9 cellular contexts compared by ENCODE assay signal in genomic region chr1:170126691-170127090, GRCh38. TPM values are rescaled to one million over a fixed set of nuclear protein-coding genes. Genes with fewer than 3 reads are reported as not detected.
DNase-seq lines count a peak whose midpoint lies in the region; ATAC-seq, FAIRE-seq and TF ChIP-seq lines count a peak whose summit lies in the region.
"Had no signal": no experiment of that assay in that cellular context is flagged by ENCODE, and none has a peak within 500 bp of the region (broad histone marks: within the 10 kb centered on the region; RNA-seq: fewer than 3 reads in every experiment).

No MANE protein-coding gene starts in this region.

- peaks cover 14% of the 10 kb centered on the region for H3K4me1 Mint-ChIP-seq in mesothelial cell of epicardium
- no peaks in the 10 kb centered on the region for H3K4me1 Mint-ChIP-seq in activated T-cell treated with anti-CD3 and anti-CD28 coated beads, Interleukin-2, amount 50 U/mL, for 24 hours (ENCODE audit: low read depth)
- H3K4me1 Mint-ChIP-seq in activated CD8-positive, alpha-beta memory T cell treated with anti-CD3 and anti-CD28 coated beads, Interleukin-2, amount 10 ng/mL, durations not matched to agents 7 days and 5 days = no peaks in the 10 kb centered on the region

- CTCF ChIA-PET in activated CD8-positive, alpha-beta memory T cell treated with anti-CD3 and anti-CD28 coated beads, Interleukin-2, amount 10 ng/mL, durations not matched to agents 7 days and 5 days (lab: Charles Lee) = interaction anchor here (0.5 kb wide), 1 partner anchor 161 kb away, joined by 3 read pairs; no protein-coding TSS in a partner anchor

- peak overlapping the region; percentile 2 for H3K27ac Mint-ChIP-seq in mesothelial cell of epicardium
- H3K27ac Mint-ChIP-seq in activated T-cell treated with anti-CD3 and anti-CD28 coated beads, Interleukin-2, amount 50 U/mL, for 24 hours = no peak overlapping the region
- H3K27ac Mint-ChIP-seq in activated CD8-positive, alpha-beta memory T cell treated with anti-CD3 and anti-CD28 coated beads, Interleukin-2, amount 10 ng/mL, durations not matched to agents 7 days and 5 days = no peak overlapping the region
- H3K27ac Mint-ChIP-seq: T-helper 1 cell treated with Interleukin-12 subunit alpha and Interleukin-12 subunit beta and Interleukin-4 antibody, amounts not matched to agents 30 μg/mL and 1 μg/mL, for 36 hours had no signal

- no peak overlapping the region for H3K4me3 ChIP-seq in HFF-Myc (replicated peaks; ENCODE audit: low read depth, low read length)

- H3K9me3 Mint-ChIP-seq in mesothelial cell of epicardium = peaks cover 7% of the 10 kb centered on the region
- H3K9me3 Mint-ChIP-seq in activated T-cell treated with anti-CD3 and anti-CD28 coated beads, Interleukin-2, amount 50 U/mL, for 24 hours = peaks cover 6% of the 10 kb centered on the region
- peaks cover 2% of the 10 kb centered on the region for H3K9me3 Mint-ChIP-seq in activated CD8-positive, alpha-beta memory T cell treated with anti-CD3 and anti-CD28 coated beads, Interleukin-2, amount 10 ng/mL, durations not matched to agents 7 days and 5 days (ENCODE audit: low read depth)

- intact Hi-C loops in Right ventricle myocardium superior (cut with DNase I) = no loop called here

- H3K36me3 Mint-ChIP-seq in mesothelial cell of epicardium = no peaks in the 10 kb centered on the region
- H3K36me3 Mint-ChIP-seq in activated T-cell treated with anti-CD3 and anti-CD28 coated beads, Interleukin-2, amount 50 U/mL, for 24 hours (ENCODE audit: low read depth) = no peaks in the 10 kb centered on the region
- no peaks in the 10 kb centered on the region for H3K36me3 Mint-ChIP-seq in activated CD8-positive, alpha-beta memory T cell treated with anti-CD3 and anti-CD28 coated beads, Interleukin-2, amount 10 ng/mL, durations not matched to agents 7 days and 5 days

- no peaks in the 10 kb centered on the region for H3K27me3 Mint-ChIP-seq in mesothelial cell of epicardium (ENCODE audit: low read depth)
- no peaks in the 10 kb centered on the region for H3K27me3 Mint-ChIP-seq in activated T-cell treated with anti-CD3 and anti-CD28 coated beads, Interleukin-2, amount 50 U/mL, for 24 hours
- H3K27me3 Mint-ChIP-seq in activated CD8-positive, alpha-beta memory T cell treated with anti-CD3 and anti-CD28 coated beads, Interleukin-2, amount 10 ng/mL, durations not matched to agents 7 days and 5 days = peaks cover 8% of the 10 kb centered on the region

- peak; percentile 94 for ATAC-seq in GM18519 (IDR thresholded peaks at IDR 0.05; ENCODE audit: low FRiP score, unreplicated experiment)
- no peak for ATAC-seq in Right ventricle myocardium superior (ENCODE audit: poor library complexity)
- no peak for ATAC-seq in activated CD8-positive, alpha-beta memory T cell treated with anti-CD3 and anti-CD28 coated beads, Interleukin-2, amount 10 ng/mL, durations not matched to agents 7 days and 5 days

- TF ChIP-seq CTCF in HFF-Myc (IDR thresholded peaks at IDR 0.05; ENCODE audit: low read depth, low read length, missing control alignments) = no peak
- TF ChIP-seq CTCF in mesothelial cell of epicardium (IDR thresholded peaks at IDR 0.05; ENCODE audit: unreplicated experiment) = no peak

- DNase-seq in HFF-Myc (ENCODE audit: extremely low read depth, low read depth) (peak; percentile 27), RCC 7860 (ENCODE audit: low spot score) (peak; percentile 90), mesothelial cell of epicardium (ENCODE audit: low spot score in 2 of 2, unreplicated experiment in 2 of 2) (no peak), SK-N-DZ (ENCODE audit: low spot score) (no peak), Right ventricle myocardium superior (no peak)
- no peak for DNase-seq in activated T-cell treated with anti-CD3 and anti-CD28 coated beads, Interleukin-2, amount 50 U/mL, for 24 hours
- no peak for DNase-seq in activated CD8-positive, alpha-beta memory T cell treated with anti-CD3 and anti-CD28 coated beads, Interleukin-2, amount 10 ng/mL, durations not matched to agents 7 days and 5 days

- H3K4me3 Mint-ChIP-seq in mesothelial cell of epicardium = no peak overlapping the region
- H3K4me3 Mint-ChIP-seq in activated T-cell treated with anti-CD3 and anti-CD28 coated beads, Interleukin-2, amount 50 U/mL, for 24 hours = no peak overlapping the region
- H3K4me3 Mint-ChIP-seq in activated CD8-positive, alpha-beta memory T cell treated with anti-CD3 and anti-CD28 coated beads, Interleukin-2, amount 10 ng/mL, durations not matched to agents 7 days and 5 days = no peak overlapping the region
- H3K4me3 Mint-ChIP-seq: T-helper 1 cell treated with Interleukin-12 subunit alpha and Interleukin-12 subunit beta and Interleukin-4 antibody, amounts not matched to agents 30 μg/mL and 1 μg/mL, for 36 hours had no signal

- peak; percentile 64 for FAIRE-seq in RCC 7860 (lab: Jason Lieb, UNC)

RNA-seq across cellular contexts. Expression of gene NTMT2, which starts 19.1 kb away (rescaled TPM):
- 0.23 TPM in 1 of 3 replicates, not detected in the others for total RNA-seq in mesothelial cell of epicardium
- polyA plus RNA-seq in SK-N-DZ (2014; cell fraction: cytosol; rRNA removed) = not detected in 2 replicates
- not detected in 2 replicates for polyA plus RNA-seq in SK-N-DZ (2014; cell fraction: nucleus; rRNA removed)
- total RNA-seq in Right ventricle myocardium superior = 4.1 TPM
- total RNA-seq in activated CD8-positive, alpha-beta memory T cell treated with anti-CD3 and anti-CD28 coated beads, Interleukin-2, amount 10 ng/mL, durations not matched to agents 7 days and 5 days = not detected

RNA-seq across cellular contexts. Expression of gene KIFAP3, which starts 52.2 kb away (rescaled TPM):
- total RNA-seq in mesothelial cell of epicardium (28.6 to 31.4 TPM (median 29.9 TPM) in 3 replicates), Right ventricle myocardium superior (30.3 TPM)
- polyA plus RNA-seq in SK-N-DZ (2014; cell fraction: cytosol; rRNA removed) = 31.1 and 41.3 TPM in 2 replicates
- polyA plus RNA-seq in SK-N-DZ (2014; cell fraction: nucleus; rRNA removed) = 22.0 and 24.2 TPM in 2 replicates
- total RNA-seq in activated CD8-positive, alpha-beta memory T cell treated with anti-CD3 and anti-CD28 coated beads, Interleukin-2, amount 10 ng/mL, durations not matched to agents 7 days and 5 days = 10 to 100 TPM; 25.1 to 30.1 TPM

Comparison
In these comparisons a context has a peak if more than half of its experiments do, and no peak if none do; other contexts are left out.
1. DNase-seq: peak in HFF-Myc (single experiment) and RCC 7860 (single experiment); none in mesothelial cell of epicardium (0 of 2), SK-N-DZ (single experiment), activated T-cell treated with anti-CD3 and anti-CD28 coated beads, Interleukin-2, amount 50 U/mL, for 24 hours (single experiment), Right ventricle myocardium superior (single experiment) and activated CD8-positive, alpha-beta memory T cell treated with anti-CD3 and anti-CD28 coated beads, Interleukin-2, amount 10 ng/mL, durations not matched to agents 7 days and 5 days (single experiment).